Comparison of ENCODE assay signal across 2 cellular contexts in genomic region chr1:164560076-164560475, GRCh38.
TF ChIP-seq lines count a peak whose summit lies in the region.

No MANE protein-coding gene starts in this region.

TF ChIP-seq in HCT116, 20 proteins besides CTCF, POLR2A, EP300 and RAD21 (continued from another document):
- no peak for TF ChIP-seq FOSL1 (IDR thresholded peaks at IDR 0.05; ENCODE audit: low read depth)
TF ChIP-seq in HCT116: peak in this region for 0.

TF ChIP-seq in SK-N-SH, 30 proteins besides CTCF, POLR2A, EP300 and RAD21 (continued from another document):
- TF ChIP-seq USF1 (IDR thresholded peaks at IDR 0.05; ENCODE audit: borderline replicate concordance, low read depth), result no peak
- no peak for TF ChIP-seq NFIC (IDR thresholded peaks at IDR 0.05; ENCODE audit: borderline replicate concordance)
- TF ChIP-seq ZBTB33 (IDR thresholded peaks at IDR 0.05; ENCODE audit: borderline replicate concordance, low read depth), result no peak
- TF ChIP-seq TCF12 (IDR thresholded peaks at IDR 0.05), result no peak
- TF ChIP-seq ELF1 (IDR thresholded peaks at IDR 0.05), result no peak
- no peak for TF ChIP-seq RXRA (IDR thresholded peaks at IDR 0.05; ENCODE audit: borderline replicate concordance, low read depth)
- TF ChIP-seq TAF1 (IDR thresholded peaks at IDR 0.05; ENCODE audit: borderline replicate concordance, low read depth, low read length), result no peak
- no peak for TF ChIP-seq FOXJ3 (CRISPR knock-in tag; IDR thresholded peaks at IDR 0.05)
- no peak for TF ChIP-seq MXI1 (IDR thresholded peaks at IDR 0.05; ENCODE audit: low read depth, low read length)
